In genomic region chrX:69503835-69504625, GRCh38 we compare ENCODE assay signal across 8 cellular contexts. TPM values are rescaled to one million over a fixed set of nuclear protein-coding genes. Genes with fewer than 3 reads are reported as not detected.
DNase-seq lines count a peak whose midpoint lies in the region; ATAC-seq and TF ChIP-seq lines count a peak whose summit lies in the region.

Gene NALF2, plus strand, starts transcription at chrX:69504326. Its CDS starts 957 bp downstream, at chrX:69505283.

- H4K91ac ChIP-seq in trophoblast cell (ENCODE audit: low read depth, low read length), result no peak within 1 kb of the TSS

- WGBS in heart right ventricle, 2 donors, result 0 to 1% methylated on average over 30 to 60 of the region's 64 CpGs
- WGBS in trophoblast cell (ENCODE audit: extremely low coverage, insufficient coverage, insufficient read length), result no CpG with 5 or more reads among the region's 64 CpGs

- peaks cover 0 to 49% (median 0%) of the 10 kb centered on the region in 7 donors for H3K27me3 ChIP-seq in heart right ventricle
- H3K27me3 ChIP-seq in trophoblast cell (ENCODE audit: insufficient read depth, low read length), result peaks cover 16% of the 10 kb centered on the region

- no peak within 1 kb of the TSS for H2AK5ac ChIP-seq in trophoblast cell (ENCODE audit: low read length)

- POLR2A ChIA-PET in activated naive CD8-positive, alpha-beta T cell treated with anti-CD3 and anti-CD28 coated beads, Interleukin-2, amount 10 ng/mL, durations not matched to agents 7 days and 5 days (lab: Charles Lee), result no interaction called here

- peak within 1 kb of the TSS; percentile 67 for H2AFZ ChIP-seq in trophoblast cell (ENCODE audit: insufficient read depth, low read length, poor library complexity)

- H3K18ac ChIP-seq in trophoblast cell (ENCODE audit: low read length), result no peak within 1 kb of the TSS

- peak; percentile 56 for ATAC-seq in Right ventricle myocardium inferior
- ATAC-seq in activated naive CD8-positive, alpha-beta T cell treated with anti-CD3 and anti-CD28 coated beads, Interleukin-2, amount 10 ng/mL, durations not matched to agents 7 days and 5 days (ENCODE audit: low read depth), result peak; percentile 59
- ATAC-seq in heart right ventricle, result peak; percentile 59 to 82 (median 72)
- no peak for ATAC-seq in HG03045 (IDR thresholded peaks at IDR 0.05; ENCODE audit: unreplicated experiment)

- peak within 1 kb of the TSS; percentile 66 for H3K4me3 Mint-ChIP-seq in activated naive CD8-positive, alpha-beta T cell treated with anti-CD3 and anti-CD28 coated beads, Interleukin-2, amount 10 ng/mL, durations not matched to agents 7 days and 5 days

- H3K23ac ChIP-seq in trophoblast cell (ENCODE audit: low read length), result no peak within 1 kb of the TSS

- H3K27me3 Mint-ChIP-seq in activated naive CD8-positive, alpha-beta T cell treated with anti-CD3 and anti-CD28 coated beads, Interleukin-2, amount 10 ng/mL, durations not matched to agents 7 days and 5 days, result peaks cover 15% of the 10 kb centered on the region

- no peak within 1 kb of the TSS for H2BK120ac ChIP-seq in trophoblast cell (ENCODE audit: insufficient read depth, low read length, poor library complexity)

- peak in 1 of 9 donors; percentile 2 for TF ChIP-seq CTCF in heart right ventricle (IDR thresholded peaks at IDR 0.05)

- no peak within 1 kb of the TSS for H4K8ac ChIP-seq in trophoblast cell (ENCODE audit: low read depth, low read length)

- H3K9ac ChIP-seq in trophoblast cell (ENCODE audit: low read length), result no peak within 1 kb of the TSS

- no peak within 1 kb of the TSS for H3K14ac ChIP-seq in trophoblast cell (ENCODE audit: low read length)

- no peak within 1 kb of the TSS for H4K12ac ChIP-seq in trophoblast cell (ENCODE audit: low read depth, low read length)

- H3K4me3 ChIP-seq in heart right ventricle, result peak within 1 kb of the TSS; percentile 14 to 59 (median 52)
- peak within 1 kb of the TSS; percentile 72 for H3K4me3 ChIP-seq in trophoblast cell (ENCODE audit: low read depth, low read length)

- H3K36me3 Mint-ChIP-seq in activated naive CD8-positive, alpha-beta T cell treated with anti-CD3 and anti-CD28 coated beads, Interleukin-2, amount 10 ng/mL, durations not matched to agents 7 days and 5 days, result no peaks in the 10 kb centered on the region

- H3K9me3 ChIP-seq in heart right ventricle (no peaks in the 10 kb centered on the region), trophoblast cell (ENCODE audit: insufficient read depth, low read depth, low read length) (no peaks in the 10 kb centered on the region)

- peak within 1 kb of the TSS; percentile 97 for H3K4me2 ChIP-seq in trophoblast cell (ENCODE audit: low read length)

- H3K4me1 Mint-ChIP-seq in activated naive CD8-positive, alpha-beta T cell treated with anti-CD3 and anti-CD28 coated beads, Interleukin-2, amount 10 ng/mL, durations not matched to agents 7 days and 5 days, result peaks cover 2% of the 10 kb centered on the region

- H3K27ac ChIP-seq in heart right ventricle, result peak within 1 kb of the TSS in 8 of 10 donors; percentile 35 to 69 (median 56)
- no peak within 1 kb of the TSS for H3K27ac ChIP-seq in trophoblast cell (ENCODE audit: low read depth, low read length)

- DNase-seq in Right ventricle myocardium inferior (ENCODE audit: missing footprints) (peak; percentile 78), cardiac septum (ENCODE audit: low spot score) (no peak), NCI-H345 treated with DMSO at 0.1 percent for 48 hours (lab: John Stamatoyannopoulos, UW; ENCODE audit: unreplicated experiment) (peak; percentile 26), heart right ventricle (peak; percentile 44 to 56), trophoblast cell (peak; percentile 49 to 67), SW480 (ENCODE audit: low spot score) (no peak)
- DNase-seq in activated naive CD8-positive, alpha-beta T cell treated with anti-CD3 and anti-CD28 coated beads, Interleukin-2, amount 10 ng/mL, durations not matched to agents 7 days and 5 days, result peak; percentile 47

- no peaks in the 10 kb centered on the region for H3K9me3 Mint-ChIP-seq in activated naive CD8-positive, alpha-beta T cell treated with anti-CD3 and anti-CD28 coated beads, Interleukin-2, amount 10 ng/mL, durations not matched to agents 7 days and 5 days

- H3K27ac Mint-ChIP-seq in activated naive CD8-positive, alpha-beta T cell treated with anti-CD3 and anti-CD28 coated beads, Interleukin-2, amount 10 ng/mL, durations not matched to agents 7 days and 5 days, result no peak within 1 kb of the TSS

- H2BK12ac ChIP-seq in trophoblast cell (ENCODE audit: low read length), result no peak within 1 kb of the TSS

- H3K79me2 ChIP-seq in trophoblast cell (ENCODE audit: control insufficient read depth, insufficient read depth, low read length, poor library complexity), result no peaks in the 10 kb centered on the region

- H2BK5ac ChIP-seq in trophoblast cell (ENCODE audit: low read depth, low read length, poor library complexity), result no peak within 1 kb of the TSS

- H3K36me3 ChIP-seq in heart right ventricle (no peaks in the 10 kb centered on the region), trophoblast cell (ENCODE audit: control insufficient read depth in 1 of 2, insufficient read depth in 2 of 2, low read length in 2 of 2) (peaks cover 0 to 1% of the 10 kb centered on the region in 2 experiments)

- intact Hi-C loops in Right ventricle myocardium inferior (cut with DNase I) (loop anchor here (5.0 kb wide), 1 partner anchor 508 kb away; no protein-coding TSS in a partner anchor), cardiac septum (cut with DNase I) (no loop called here), heart right ventricle (cut with DNase I) (no loop called here)

- H3K4me1 ChIP-seq in heart right ventricle (peaks cover 0 to 4% (median 0%) of the 10 kb centered on the region in 9 donors), trophoblast cell (ENCODE audit: control insufficient read depth in 1 of 2, insufficient read depth in 2 of 2, low read length in 2 of 2) (peaks cover 0 to 5% of the 10 kb centered on the region in 2 experiments)

- H3K79me1 ChIP-seq in trophoblast cell (ENCODE audit: low read length), result no peaks in the 10 kb centered on the region

- no peak within 1 kb of the TSS for H3K4ac ChIP-seq in trophoblast cell (ENCODE audit: low read depth, low read length)

RNA-seq across cellular contexts. Expression of gene NALF2, which starts in this region (rescaled TPM):
- total RNA-seq in Right ventricle myocardium inferior (41.1 TPM), cardiac septum (4.4 TPM), heart right ventricle (10 to 100 TPM in 7 of 10 donors, 1 to 10 TPM in 3; 4.5 to 37.6 (median 11.7) TPM)
- total RNA-seq in activated naive CD8-positive, alpha-beta T cell treated with anti-CD3 and anti-CD28 coated beads, Interleukin-2, amount 10 ng/mL, durations not matched to agents 7 days and 5 days, result not detected
- 10 to 100 TPM in 1 of 2 donors, under 1 TPM in 1; 0.39 to 14.5 TPM for polyA plus RNA-seq in heart right ventricle
- polyA plus RNA-seq in trophoblast cell (2013), result 0.07 and 0.11 TPM in 2 replicates

Comparison
In these comparisons a context has a peak if more than half of its experiments do, and no peak if none do; other contexts are left out.
1. DNase-seq: peak in Right ventricle myocardium inferior (single experiment), NCI-H345 treated with DMSO at 0.1 percent for 48 hours (single experiment), heart right ventricle (2 of 2) and trophoblast cell (2 of 2); none in cardiac septum (single experiment) and SW480 (single experiment).
2. Peak in DNase-seq and ATAC-seq in activated naive CD8-positive, alpha-beta T cell treated with anti-CD3 and anti-CD28 coated beads, Interleukin-2, amount 10 ng/mL, durations not matched to agents 7 days and 5 days; RNA of the gene not detected or under 1 TPM.